ENCODE assay signal across 20 cellular contexts in the genomic region with DNA sequence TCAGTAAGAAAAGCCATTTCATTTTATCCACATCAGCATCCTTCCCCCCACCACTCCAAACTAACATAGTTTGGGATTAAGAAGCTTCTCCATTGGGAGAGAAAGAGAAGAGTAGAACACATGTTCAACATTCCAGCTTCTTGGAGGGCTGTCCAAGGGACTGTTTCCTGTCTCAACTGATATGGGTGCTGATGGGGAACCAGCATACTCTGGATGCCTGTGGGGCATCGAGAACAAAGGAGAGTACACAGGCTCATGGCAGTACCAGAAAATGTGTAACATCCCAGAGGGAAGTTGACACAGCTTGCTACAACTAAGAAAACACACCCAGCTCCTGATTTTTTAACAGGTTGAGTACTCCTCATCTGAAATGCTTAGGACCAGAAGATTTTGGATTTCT. TPM values are rescaled to one million over a fixed set of nuclear protein-coding genes. Genes with fewer than 3 reads are reported as not detected.
DNase-seq lines count a peak whose midpoint lies in the region; ATAC-seq and TF ChIP-seq lines count a peak whose summit lies in the region.
"Had no signal": no experiment of that assay in that cellular context is flagged by ENCODE, and none has a peak within 500 bp of the region (broad histone marks: within the 10 kb centered on the region; RNA-seq: fewer than 3 reads in every experiment).

No MANE protein-coding gene starts in this region.

- no peak overlapping the region for H3K14ac ChIP-seq in H9 (ENCODE audit: insufficient read depth, low read length)

- H4K91ac ChIP-seq in H9 (ENCODE audit: insufficient read length, low read depth, low read length) = no peak overlapping the region

- H3K9me3 ChIP-seq in gastrocnemius medialis (no peaks in the 10 kb centered on the region), H9 (ENCODE audit: control insufficient read depth, low read depth, low read length) (no peaks in the 10 kb centered on the region)

- H2BK120ac ChIP-seq in H9 (ENCODE audit: low read depth, low read length, poor library complexity, severe bottlenecking) = no peak overlapping the region

- no peaks in the 10 kb centered on the region for H3K23me2 ChIP-seq in H9 (ENCODE audit: insufficient read length, low read depth, low read length, poor library complexity, severe bottlenecking)

- H3K4ac ChIP-seq in H9 (ENCODE audit: low read depth, low read length) = no peak overlapping the region

- H3K4me3 ChIP-seq in cardiac fibroblast (replicated peaks in 1 of 2; ENCODE audit: low read depth in 2 of 2, low read length in 2 of 2) = no peak overlapping the region
- no peak overlapping the region for H3K4me3 ChIP-seq in gastrocnemius medialis

- no peak overlapping the region for H3K27ac ChIP-seq in gastrocnemius medialis
- H3K27ac ChIP-seq in H9 (ENCODE audit: insufficient read length, low read depth, low read length) = no peak overlapping the region

- intact Hi-C loops in gastrocnemius medialis (cut with DNase I; ENCODE audit: low total_unique reads) = no loop called here

- TF ChIP-seq CTCF in cardiac fibroblast (IDR thresholded peaks at IDR 0.05; ENCODE audit: low read depth, low read length) = no peak
- no peak for TF ChIP-seq CTCF in gastrocnemius medialis (IDR thresholded peaks at IDR 0.05 in 4 of 5, conservative IDR thresholded peaks at IDR 0.05 in 1 of 5)
- TF ChIP-seq CTCF in H9 (conservative IDR thresholded peaks at IDR 0.05) = no peak

- H2AK5ac ChIP-seq in H9 (ENCODE audit: insufficient read length, low read length) = no peak overlapping the region

- no peak overlapping the region for H3K4me3 Mint-ChIP-seq in H9
- H3K4me3 Mint-ChIP-seq: CD8-positive, alpha-beta T cell; IgD-negative memory B cell had no signal

- WGBS in H9 (ENCODE audit: extremely low coverage, insufficient read length, low lambda C conversion rate) = no CpG with 5 or more reads among the region's 1 CpG

- no peak overlapping the region for H3K56ac ChIP-seq in H9 (ENCODE audit: insufficient read length, low read depth, low read length)

- in situ Hi-C loops in gastrocnemius medialis (cut with MboI; ENCODE audit: low sequenced_read_pairs in 4 of 4) = no loop called here

- no peaks in the 10 kb centered on the region for H3K4me1 ChIP-seq in gastrocnemius medialis
- H3K4me1 ChIP-seq in H9 (ENCODE audit: insufficient read depth, low read length) = no peaks in the 10 kb centered on the region

- no peak overlapping the region for H4K5ac ChIP-seq in H9 (ENCODE audit: insufficient read length, low read depth, low read length)

- no peak overlapping the region for H3K4me2 ChIP-seq in H9 (ENCODE audit: insufficient read depth, insufficient read length, low read length)
- H3K4me2 ChIP-seq: SK-N-SH had no signal

- peaks cover 20 to 27% of the 10 kb centered on the region in 2 experiments; a peak in 4 of 5 replicates for H3K9me3 Mint-ChIP-seq in H9

- H3K79me2 ChIP-seq in H9 (ENCODE audit: insufficient read depth, low read length) = no peaks in the 10 kb centered on the region; the same call in 1 of the 2 replicates

- H3K27me3 ChIP-seq in gastrocnemius medialis (no peaks in the 10 kb centered on the region), H9 (ENCODE audit: insufficient read depth, low read length) (no peaks in the 10 kb centered on the region)

- H2AFZ ChIP-seq in H9 (ENCODE audit: low read length) = no peak overlapping the region

- H3K9ac ChIP-seq in H9 (ENCODE audit: extremely low read depth, insufficient read length, low read length) = no peak overlapping the region
- H3K9ac ChIP-seq: SK-N-SH had no signal

- peaks cover 0 to 13% of the 10 kb centered on the region in 2 donors for H3K36me3 ChIP-seq in gastrocnemius medialis

- H3K23ac ChIP-seq in H9 (ENCODE audit: insufficient read length, low read depth, low read length) = no peak overlapping the region

- H3K79me1 ChIP-seq in H9 (ENCODE audit: insufficient read depth, low read depth, low read length, poor library complexity, severe bottlenecking) = peaks cover 3% of the 10 kb centered on the region

- H2BK20ac ChIP-seq in H9 (ENCODE audit: low read depth, low read length, poor library complexity, severe bottlenecking) = no peak overlapping the region

- H3K27ac Mint-ChIP-seq in H9 = peak overlapping the region in 1 of 3 experiments; percentile 46; a peak in 1 of 7 replicates
- H3K27ac Mint-ChIP-seq: CD8-positive, alpha-beta T cell; IgD-negative memory B cell had no signal

- H2BK15ac ChIP-seq in H9 (ENCODE audit: low read depth, low read length) = no peak overlapping the region

- no peak for ATAC-seq in gastrocnemius medialis
- ATAC-seq: CD8-positive, alpha-beta T cell had no signal

- H3K18ac ChIP-seq in H9 (ENCODE audit: insufficient read length, low read depth, low read length) = no peak overlapping the region

- H3K27me3 Mint-ChIP-seq in H9 (ENCODE audit: low read depth) = no peaks in the 10 kb centered on the region
- H3K27me3 Mint-ChIP-seq: IgD-negative memory B cell had no signal

- H3T11ph ChIP-seq in H9 (ENCODE audit: low read length) = no peak overlapping the region

- H4K20me1 ChIP-seq in H9 (ENCODE audit: control insufficient read depth, insufficient read depth, insufficient read length) = no peaks in the 10 kb centered on the region

- H4K8ac ChIP-seq in H9 (replicated peaks; ENCODE audit: insufficient read length, low read depth, low read length) = no peak overlapping the region

- no peak overlapping the region for H2BK12ac ChIP-seq in H9 (ENCODE audit: insufficient read length, low read depth, low read length)

- H3K36me3 Mint-ChIP-seq in H9 (ENCODE audit: insufficient read depth in 1 of 3, low read depth in 3 of 3) = peaks cover 57 to 70% (median 64%) of the 10 kb centered on the region in 3 experiments

- TF ChIP-seq POLR2A in gastrocnemius medialis (IDR thresholded peaks at IDR 0.05) = no peak

- H3K4me1 Mint-ChIP-seq in H9 = no peaks in the 10 kb centered on the region

- DNase-seq in RPMI7951 (ENCODE audit: low read depth) = peak; percentile 1
- DNase-seq in cardiac fibroblast (ENCODE audit: low read depth in 2 of 2) = peak; percentile 11 to 39
- DNase-seq in islet precursor cell = peak; percentile 58
- no peak for DNase-seq in gastrocnemius medialis
- no peak for DNase-seq in activated effector memory CD4-positive, alpha-beta T cell treated with anti-CD3 and anti-CD28 coated beads, Interleukin-2, amount 50 U/mL, for 16 hours
- no peak for DNase-seq in H9
- DNase-seq in NCI-H2227 (lab: John Stamatoyannopoulos, UW; ENCODE audit: unreplicated experiment) = no peak
- DNase-seq: AML-193; C1 segment of cervical spinal cord; CD8-positive, alpha-beta T cell; DND-41; GDM1; NCI-H1105; NCI-H146; NCI-H2029; NCI-H345; NCI-H526; Right ventricle myocardium superior; SK-N-SH had no signal

- H2BK5ac ChIP-seq in H9 (ENCODE audit: insufficient read length, low read length) = no peak overlapping the region

RNA-seq across cellular contexts. Expression of gene SUCLA2, which starts 24.7 kb away (rescaled TPM):
- total RNA-seq in RPMI7951 (2014; rRNA removed; shearing (Covaris generic)) = 40.7 and 59.1 TPM in 2 replicates
- total RNA-seq in gastrocnemius medialis = 100 to 1,000 TPM in 2 of 4 donors, 10 to 100 TPM in 2; 82.2 to 142 (median 97.0) TPM
- total RNA-seq in H9 (2021) = 48.2 and 53.9 TPM in 2 replicates

Comparison
In these comparisons a context has a peak if more than half of its experiments do, and no peak if none do; other contexts are left out.
1. DNase-seq: peak in RPMI7951 (single experiment), cardiac fibroblast (2 of 2) and islet precursor cell (single experiment); none in gastrocnemius medialis (0 of 2), activated effector memory CD4-positive, alpha-beta T cell treated with anti-CD3 and anti-CD28 coated beads, Interleukin-2, amount 50 U/mL, for 16 hours (single experiment), H9 (single experiment) and NCI-H2227 (single experiment).